18 cellular contexts compared by ENCODE assay signal in genomic region chr4:77471821-77472495, GRCh38.
DNase-seq lines count a peak whose midpoint lies in the region; ATAC-seq, FAIRE-seq and TF ChIP-seq lines count a peak whose summit lies in the region.
"Had no signal": no experiment of that assay in that cellular context is flagged by ENCODE, and none has a peak within 500 bp of the region (broad histone marks: within the 10 kb centered on the region; RNA-seq: fewer than 3 reads in every experiment).

No MANE protein-coding gene starts in this region.

- H3K36me3 ChIP-seq in keratinocyte (ENCODE audit: control insufficient read depth in 2 of 2, extremely low read depth in 1 of 2, insufficient read depth in 2 of 2, low read length in 2 of 2) (no peaks in the 10 kb centered on the region), upper lobe of left lung (no peaks in the 10 kb centered on the region)
- H3K36me3 ChIP-seq: BLaER1 treated with 17β-estradiol and CSF1 and Interleukin-3, amounts not matched to agents 10 nM and 100 nM had no signal

- H3K27ac ChIP-seq in keratinocyte (ENCODE audit: control insufficient read depth, insufficient read depth, low read length), result no peak overlapping the region
- no peak overlapping the region for H3K27ac ChIP-seq in upper lobe of left lung
- H3K27ac ChIP-seq: BLaER1 treated with 17β-estradiol and CSF1 and Interleukin-3, amounts not matched to agents 10 nM and 100 nM; GM23248 had no signal

- POLR2A ChIA-PET in WTC11 (lab: Charles Lee), result no interaction called here

- no peak overlapping the region for H3K4me2 ChIP-seq in keratinocyte (ENCODE audit: control insufficient read depth, extremely low read depth, insufficient read depth, low read depth, low read length)
- H3K4me2 ChIP-seq: BLaER1 treated with 17β-estradiol and CSF1 and Interleukin-3, amounts not matched to agents 10 nM and 100 nM had no signal

- CTCF ChIA-PET in WTC11 (lab: Charles Lee), result interaction anchor here (0.6 to 1.5 kb wide), 4 partner anchors 8 to 106 kb away, joined by 3 to 5 read pairs (median 4); no protein-coding TSS in a partner anchor

- H2AFZ ChIP-seq in keratinocyte (ENCODE audit: control insufficient read depth, low read length), result no peak overlapping the region
- H2AFZ ChIP-seq: GM23248 had no signal

- WGBS in upper lobe of left lung, 2 donors, result 80 to 84% methylated on average over 5 of the region's 5 CpGs

- H3K9me3 ChIP-seq in keratinocyte (ENCODE audit: control insufficient read depth, low read depth, low read length) (no peaks in the 10 kb centered on the region), upper lobe of left lung (no peaks in the 10 kb centered on the region)

- peaks cover 17% of the 10 kb centered on the region for H3K9me3 Mint-ChIP-seq in WTC11

- TF ChIP-seq EP300 in upper lobe of left lung (IDR thresholded peaks at IDR 0.05), result no peak

- peak; percentile 4 for DNase-seq in SIG-M5 treated with dmso at 0.1 percent for 504 hours (lab: John Stamatoyannopoulos, UW; ENCODE audit: unreplicated experiment)
- no peak for DNase-seq in SIG-M5 (lab: John Stamatoyannopoulos, UW)
- DNase-seq in WTC11 (ENCODE audit: low spot score), result no peak
- DNase-seq in keratinocyte (ENCODE audit: low read depth, low spot score), result no peak
- DNase-seq in upper lobe of left lung, result no peak
- no peak for DNase-seq in GM10266 (ENCODE audit: extremely low spot score)
- no peak for DNase-seq in cerebellum (ENCODE audit: low spot score)
- DNase-seq: 8988T; CD4-positive, CD25-positive, alpha-beta regulatory T cell; DMS 273 treated with DMSO at 0.1 percent for 48 hours; DMS79 treated with DMSO at 0.1 percent for 48 hours; EL; GM23248 had no signal

- peaks cover 4% of the 10 kb centered on the region; the same call in 1 of the 2 replicates for H3K27me3 Mint-ChIP-seq in WTC11 (ENCODE audit: low read depth)

- no peak for TF ChIP-seq POLR2A in upper lobe of left lung (IDR thresholded peaks at IDR 0.05)

- H3K4me1 ChIP-seq in keratinocyte (ENCODE audit: control insufficient read depth, extremely low read depth, insufficient read depth, low read length) (peaks cover 8% of the 10 kb centered on the region), upper lobe of left lung (no peaks in the 10 kb centered on the region)

- dilution Hi-C loops in keratinocyte (cut with MboI; ENCODE audit: extremely low pct_ligation_motif_present, low sequenced_read_pairs), result no loop called here

- no peak overlapping the region for H3K4me3 Mint-ChIP-seq in WTC11
- H3K4me3 Mint-ChIP-seq: CD4-positive, CD25-positive, alpha-beta regulatory T cell had no signal

- no peaks in the 10 kb centered on the region for H3K4me1 Mint-ChIP-seq in WTC11
- H3K4me1 Mint-ChIP-seq: CD4-positive, CD25-positive, alpha-beta regulatory T cell had no signal

- TF ChIP-seq CTCF in WTC11 (IDR thresholded peaks at IDR 0.05), result no peak
- TF ChIP-seq CTCF in keratinocyte (optimal IDR thresholded peaks at IDR 0.05 in 1 of 3, IDR thresholded peaks at IDR 0.05 in 1 of 3, conservative IDR thresholded peaks at IDR 0.05 in 1 of 3; ENCODE audit: extremely low read depth in 1 of 3, insufficient read depth in 2 of 3, low read length in 3 of 3), result no peak
- TF ChIP-seq CTCF in upper lobe of left lung (IDR thresholded peaks at IDR 0.05), result no peak
- TF ChIP-seq CTCF in GM10266 (IDR thresholded peaks at IDR 0.05; ENCODE audit: control insufficient read depth, insufficient read depth, low read depth, missing control alignments), result no peak

- H3K4me3 ChIP-seq in keratinocyte (ENCODE audit: control insufficient read depth in 2 of 3, extremely low read depth in 1 of 3, insufficient read depth in 2 of 3, low read depth in 1 of 3, low read length in 3 of 3), result no peak overlapping the region
- no peak overlapping the region for H3K4me3 ChIP-seq in upper lobe of left lung
- H3K4me3 ChIP-seq: BLaER1 treated with 17β-estradiol and CSF1 and Interleukin-3, amounts not matched to agents 10 nM and 100 nM; GM23248 had no signal

- H4K20me1 ChIP-seq in keratinocyte (ENCODE audit: control insufficient read depth, extremely low read depth, insufficient read depth, low read length), result no peaks in the 10 kb centered on the region
- H4K20me1 ChIP-seq: BLaER1 treated with 17β-estradiol and CSF1 and Interleukin-3, amounts not matched to agents 10 nM and 100 nM had no signal

- H3K9ac ChIP-seq in keratinocyte (ENCODE audit: control insufficient read depth, extremely low read depth, insufficient read depth, low read length), result no peak overlapping the region
- H3K9ac ChIP-seq: BLaER1 treated with 17β-estradiol and CSF1 and Interleukin-3, amounts not matched to agents 10 nM and 100 nM; GM23248 had no signal

- no peak overlapping the region for H3K27ac Mint-ChIP-seq in WTC11
- H3K27ac Mint-ChIP-seq: CD4-positive, CD25-positive, alpha-beta regulatory T cell had no signal

- FAIRE-seq in keratinocyte (lab: Jason Lieb, UNC), result peak; percentile 63
- FAIRE-seq: G401.6, H54 had no signal

- ATAC-seq in WTC11 (0 out of 2 replicates have a peak, but pooled peaks have one; percentile 20), upper lobe of left lung (ENCODE audit: low FRiP score in 2 of 2) (peak; percentile 15 to 74), SK-N-SH treated with all-trans-retinoic acid at 6 μM for 48 hours (no peak)
- ATAC-seq: HCT116 had no signal

- no peaks in the 10 kb centered on the region for H3K79me2 ChIP-seq in keratinocyte (ENCODE audit: control insufficient read depth, insufficient read depth, low read length)

- no peaks in the 10 kb centered on the region for H3K9me1 ChIP-seq in keratinocyte (ENCODE audit: control insufficient read depth, extremely low read depth, insufficient read depth, low read length)

- peaks cover 3% of the 10 kb centered on the region; the same call in 1 of the 2 replicates for H3K36me3 Mint-ChIP-seq in WTC11
- H3K36me3 Mint-ChIP-seq: CD4-positive, CD25-positive, alpha-beta regulatory T cell had no signal

- H3K27me3 ChIP-seq in keratinocyte (ENCODE audit: control insufficient read depth, extremely low read depth, insufficient read depth, low read length), result no peaks in the 10 kb centered on the region
- no peaks in the 10 kb centered on the region for H3K27me3 ChIP-seq in upper lobe of left lung
- H3K27me3 ChIP-seq: BLaER1 treated with 17β-estradiol and CSF1 and Interleukin-3, amounts not matched to agents 10 nM and 100 nM had no signal

TF ChIP-seq in WTC11, 78 proteins besides CTCF, POLR2A, EP300 and RAD21 (continues in another document):
- TF ChIP-seq ZNF317 (CRISPR knock-in tag; IDR thresholded peaks at IDR 0.05; ENCODE audit: borderline replicate concordance, low read depth) (no peak), SP1 (CRISPR knock-in tag; conservative IDR thresholded peaks at IDR 0.05) (no peak), SMAD4 (CRISPR knock-in tag; IDR thresholded peaks at IDR 0.05) (no peak), FOXJ3 (CRISPR knock-in tag; IDR thresholded peaks at IDR 0.05; ENCODE audit: borderline replicate concordance) (no peak), NFE2L1 (CRISPR knock-in tag; IDR thresholded peaks at IDR 0.05) (no peak), ZNF396 (CRISPR knock-in tag; IDR thresholded peaks at IDR 0.05; ENCODE audit: borderline replicate concordance) (no peak)
- TF ChIP-seq, protein P1, sequence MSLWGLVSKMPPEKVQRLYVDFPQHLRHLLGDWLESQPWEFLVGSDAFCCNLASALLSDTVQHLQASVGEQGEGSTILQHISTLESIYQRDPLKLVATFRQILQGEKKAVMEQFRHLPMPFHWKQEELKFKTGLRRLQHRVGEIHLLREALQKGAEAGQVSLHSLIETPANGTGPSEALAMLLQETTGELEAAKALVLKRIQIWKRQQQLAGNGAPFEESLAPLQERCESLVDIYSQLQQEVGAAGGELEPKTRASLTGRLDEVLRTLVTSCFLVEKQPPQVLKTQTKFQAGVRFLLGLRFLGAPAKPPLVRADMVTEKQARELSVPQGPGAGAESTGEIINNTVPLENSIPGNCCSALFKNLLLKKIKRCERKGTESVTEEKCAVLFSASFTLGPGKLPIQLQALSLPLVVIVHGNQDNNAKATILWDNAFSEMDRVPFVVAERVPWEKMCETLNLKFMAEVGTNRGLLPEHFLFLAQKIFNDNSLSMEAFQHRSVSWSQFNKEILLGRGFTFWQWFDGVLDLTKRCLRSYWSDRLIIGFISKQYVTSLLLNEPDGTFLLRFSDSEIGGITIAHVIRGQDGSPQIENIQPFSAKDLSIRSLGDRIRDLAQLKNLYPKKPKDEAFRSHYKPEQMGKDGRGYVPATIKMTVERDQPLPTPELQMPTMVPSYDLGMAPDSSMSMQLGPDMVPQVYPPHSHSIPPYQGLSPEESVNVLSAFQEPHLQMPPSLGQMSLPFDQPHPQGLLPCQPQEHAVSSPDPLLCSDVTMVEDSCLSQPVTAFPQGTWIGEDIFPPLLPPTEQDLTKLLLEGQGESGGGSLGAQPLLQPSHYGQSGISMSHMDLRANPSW (CRISPR knock-in tag; conservative IDR thresholded peaks at IDR 0.05; ENCODE audit: low read depth), result no peak

TF ChIP-seq in SK-N-SH treated with all-trans-retinoic acid at 6 μM for 48 hours, 23 proteins besides CTCF, POLR2A, EP300 and RAD21 (continues in another document):
- no peak for TF ChIP-seq ESRRG (CRISPR knock-in tag; IDR thresholded peaks at IDR 0.05)
- TF ChIP-seq SNAI2 (CRISPR knock-in tag; IDR thresholded peaks at IDR 0.05), result no peak
- TF ChIP-seq ZC3H10 (CRISPR knock-in tag; IDR thresholded peaks at IDR 0.05), result no peak
- no peak for TF ChIP-seq TCF4 (CRISPR knock-in tag; IDR thresholded peaks at IDR 0.05; ENCODE audit: borderline replicate concordance)
- TF ChIP-seq BACH2 (CRISPR knock-in tag; IDR thresholded peaks at IDR 0.05; ENCODE audit: borderline replicate concordance), result no peak
- no peak for TF ChIP-seq CSRNP3 (CRISPR knock-in tag; IDR thresholded peaks at IDR 0.05)
- no peak for TF ChIP-seq ZNF565 (CRISPR knock-in tag; conservative IDR thresholded peaks at IDR 0.05; ENCODE audit: low read depth)
